15 cellular contexts compared by ENCODE assay signal in the genomic region with DNA sequence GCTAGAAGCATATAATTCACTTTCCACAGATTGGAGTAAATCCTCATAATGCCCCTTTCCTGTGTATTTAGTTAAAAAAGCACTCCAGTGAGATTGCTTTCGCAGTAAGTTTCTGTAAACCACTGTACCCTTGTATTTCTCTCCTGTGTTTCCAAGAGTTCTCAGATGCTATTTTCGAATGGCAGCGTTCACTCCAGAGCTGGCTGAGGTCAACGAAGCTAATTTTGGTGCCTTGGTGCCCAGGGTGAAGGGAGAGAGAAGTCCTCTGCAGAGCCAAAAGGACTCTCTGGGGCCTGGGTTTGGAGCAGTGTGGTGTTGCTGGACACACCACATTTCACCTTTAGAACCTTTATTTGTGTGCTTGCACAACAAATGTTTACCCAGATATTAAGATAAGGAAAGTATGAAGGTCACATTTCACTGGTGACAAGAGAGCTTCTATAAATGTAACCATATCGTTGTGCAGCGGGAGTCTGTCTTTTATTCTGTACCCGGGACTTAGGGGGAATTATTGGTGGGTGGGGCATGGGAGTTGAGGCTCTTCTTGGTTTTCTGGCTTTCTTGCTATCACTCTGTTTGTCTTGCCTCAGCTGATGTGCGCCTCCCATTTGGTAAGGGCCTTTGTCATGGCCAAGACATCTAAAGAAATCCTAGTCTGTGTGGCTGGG. TPM values are rescaled to one million over a fixed set of nuclear protein-coding genes. Genes with fewer than 3 reads are reported as not detected.
DNase-seq lines count a peak whose midpoint lies in the region; TF ChIP-seq lines count a peak whose summit lies in the region.
"Had no signal": no experiment of that assay in that cellular context is flagged by ENCODE, and none has a peak within 500 bp of the region (broad histone marks: within the 10 kb centered on the region; RNA-seq: fewer than 3 reads in every experiment).

No MANE protein-coding gene starts in this region.

- peaks cover 4% of the 10 kb centered on the region; the same call in 1 of the 2 replicates for H3K9me3 Mint-ChIP-seq in HFFc6

- no peak for TF ChIP-seq POLR2A in spleen (IDR thresholded peaks at IDR 0.05)

- 27 to 76% (median 64%) methylated on average over 8 of the region's 8 CpGs for WGBS in adipose tissue, 3 donors
- WGBS in spleen, 5 donors, result 73 to 86% (median 80%) methylated on average over 8 of the region's 8 CpGs

- H3K4me3 ChIP-seq in spleen, result no peak overlapping the region

- no peak for TF ChIP-seq CTCF in HFFc6 (IDR thresholded peaks at IDR 0.05)
- TF ChIP-seq CTCF in spleen (IDR thresholded peaks at IDR 0.05 in 8 of 11, conservative IDR thresholded peaks at IDR 0.05 in 3 of 11), result no peak

- peaks cover 15% of the 10 kb centered on the region for H3K36me3 Mint-ChIP-seq in HFFc6 (ENCODE audit: low read depth)

- no peaks in the 10 kb centered on the region for H3K36me3 ChIP-seq in spleen

- DNase-seq in HFFc6 (no peak), spleen (no peak), hepatic stellate cell (ENCODE audit: low spot score) (no peak), AG08396 (ENCODE audit: low spot score) (no peak), T-helper 1 cell (no peak), D341Med (ENCODE audit: low spot score) (no peak)
- DNase-seq: activated CD4-positive, alpha-beta T cell treated with anti-CD3 and anti-CD28 coated beads for 36 hours; activated T-cell treated with anti-CD3 and anti-CD28 coated beads, Interleukin-2, amount 50 U/mL, for 72 hours; effector memory CD8-positive, alpha-beta T cell; NCI-H1048; stimulated activated CD4-positive, alpha-beta T cell treated with anti-CD3 and anti-CD28 coated beads, Interleukin-4, amount 100 ng/mL, for 1 hour; stimulated activated naive CD4-positive, alpha-beta T cell treated with Interleukin-2 at 50 U/mL for 16 hours had no signal

- peak overlapping the region; percentile 14; the same call in 1 of the 2 replicates for H3K4me3 Mint-ChIP-seq in HFFc6
- H3K4me3 Mint-ChIP-seq: activated CD4-positive, alpha-beta T cell treated with anti-CD3 and anti-CD28 coated beads for 36 hours; activated T-cell treated with anti-CD3 and anti-CD28 coated beads, Interleukin-2, amount 50 U/mL, for 72 hours; effector memory CD8-positive, alpha-beta T cell; memory B cell had no signal

- H3K27ac ChIP-seq in adipose tissue (ENCODE audit: low read depth, low read length), result peak overlapping the region; percentile 49
- peak overlapping the region; percentile 12 for H3K27ac ChIP-seq in layer of hippocampus (ENCODE audit: low read depth, low read length)
- H3K27ac ChIP-seq in spleen, result peak overlapping the region in 5 of 8 donors; percentile 25 to 56 (median 49)

- intact Hi-C loops in spleen (cut with DNase I; ENCODE audit: low total_unique reads), result no loop called here

- H3K27me3 ChIP-seq in layer of hippocampus (ENCODE audit: control insufficient read depth, insufficient read depth, low read length) (no peaks in the 10 kb centered on the region), spleen (replicated peaks in 1 of 7) (peaks cover 0 to 5% (median 0%) of the 10 kb centered on the region in 7 donors)

- H3K4me1 ChIP-seq in spleen, result peaks cover 11 to 74% (median 48%) of the 10 kb centered on the region in 6 donors

- peaks cover 3% of the 10 kb centered on the region for H3K27me3 Mint-ChIP-seq in HFFc6 (ENCODE audit: insufficient read depth)

- peak overlapping the region; percentile 71; the same call in 1 of the 2 replicates for H3K27ac Mint-ChIP-seq in HFFc6
- H3K27ac Mint-ChIP-seq: activated CD4-positive, alpha-beta T cell treated with anti-CD3 and anti-CD28 coated beads for 36 hours; activated T-cell treated with anti-CD3 and anti-CD28 coated beads, Interleukin-2, amount 50 U/mL, for 72 hours; effector memory CD8-positive, alpha-beta T cell; memory B cell had no signal

- peaks cover 90% of the 10 kb centered on the region for H3K4me1 Mint-ChIP-seq in HFFc6 (ENCODE audit: low read depth)
- H3K4me1 Mint-ChIP-seq: memory B cell had no signal

- H3K9me3 ChIP-seq in spleen, result no peaks in the 10 kb centered on the region

RNA-seq across cellular contexts. Expression of a gene that starts 9.9 kb away (rescaled TPM):
- 100 to 1,000 TPM in 4 of 6 experiments, 10 to 100 TPM in 2; 93.5 to 115 (median 101) TPM for total RNA-seq in HFFc6 (2021; fragmentation: NEBNext Ultra II Directional; extraction: Animal tissue kit (Norgen Biotek cat#: 25700))
- 100 to 1,000 TPM in 2 of 3 donors, 10 to 100 TPM in 1; 48.1 to 314 (median 202) TPM for polyA plus RNA-seq in adipose tissue
- 100 to 1,000 TPM; 145 to 330 (median 233) TPM for total RNA-seq in spleen
- polyA plus RNA-seq in spleen, result 10 to 100 TPM; 30.5 to 58.1 (median 38.5) TPM
